In genomic region chr11:117421471-117421870, GRCh38 we compare ENCODE assay signal across 22 cellular contexts.
"Had no signal": no experiment of that assay in that cellular context is flagged by ENCODE, and none has a peak within 500 bp of the region (broad histone marks: within the 10 kb centered on the region; RNA-seq: fewer than 3 reads in every experiment).

No MANE protein-coding gene starts in this region.

- H3K9ac ChIP-seq: KMS-11 had no signal

- H3K9me3 ChIP-seq: SJSA1 had no signal

- H3K36me3 ChIP-seq: SJSA1 had no signal

- DNase-seq: activated CD4-positive, alpha-beta T cell treated with anti-CD3 and anti-CD28 coated beads for 4 hours; activated CD8-positive, alpha-beta memory T cell treated with anti-CD3 and anti-CD28 coated beads, Interleukin-2, amount 50 U/mL, for 4 hours; activated CD8-positive, alpha-beta T cell treated with anti-CD3 and anti-CD28 coated beads for 36 hours; activated gamma-delta T cell; activated naive CD4-positive, alpha-beta T cell treated with anti-CD3 and anti-CD28 coated beads for 36 hours; amygdala; NCI-H1092; NCI-H1417; NCI-H1930; NCI-H345; NCI-H510A treated with DMSO at 0.1 percent for 48 hours; NCI-H69; NK-92 treated with Interleukin-12 subunit alpha and Interleukin-12 subunit beta, amount 100 ng/mL, for 24 hours; OCI-M1; RPMI8226; SHP77; SW 1271 had no signal

- H3K27me3 ChIP-seq: SJSA1 had no signal

- ATAC-seq: activated CD4-positive, CD25-positive, alpha-beta regulatory T cell treated with anti-CD3 and anti-CD28 coated beads, Interleukin-2, amount 50 U/mL, for 24 hours; activated CD8-positive, alpha-beta T cell treated with anti-CD3 and anti-CD28 coated beads for 36 hours; Panc1; SK-N-SH treated with all-trans-retinoic acid at 6 μM for 48 hours had no signal

- H3K27ac ChIP-seq: KMS-11, SJSA1 had no signal

- H3K4me3 ChIP-seq: SJSA1 had no signal

- H3K4me2 ChIP-seq: KMS-11 had no signal

- H3K4me1 ChIP-seq: SJSA1 had no signal
